Comparison of ENCODE assay signal across 10 cellular contexts in genomic region chr2:95492076-95492475, GRCh38. TPM values are rescaled to one million over a fixed set of nuclear protein-coding genes. Genes with fewer than 3 reads are reported as not detected.
"Had no signal": no experiment of that assay in that cellular context is flagged by ENCODE, and none has a peak within 500 bp of the region (broad histone marks: within the 10 kb centered on the region; RNA-seq: fewer than 3 reads in every experiment).

No MANE protein-coding gene starts in this region.

RNA-seq across cellular contexts. Expression of gene TRIM43B, which starts 7.5 kb away (rescaled TPM):
- total RNA-seq: activated B cell treated with CpG ODN at 0.5 μM for 24 hours; activated CD4-positive, alpha-beta memory T cell treated with anti-CD3 and anti-CD28 coated beads for 36 hours; activated naive CD4-positive, alpha-beta T cell treated with anti-CD3 and anti-CD28 coated beads for 36 hours; activated naive CD4-positive, alpha-beta T cell treated with anti-CD3 and anti-CD28 coated beads, Interleukin-2, amount 50 U/mL, for 72 hours; activated T-cell treated with anti-CD3 and anti-CD28 coated beads, Interleukin-2, amount 50 U/mL, for 4 hours; activated T-helper 1 cell treated with anti-CD3 and anti-CD28 coated beads, Interleukin-12 subunit alpha, Interleukin-12 subunit beta, Interleukin-2, Interleukin-4 antibody, amounts not matched to agents 30 ng/mL and 10 ng/mL and 1 ng/mL, durations not matched to agents 14 hours and 24 hours and 36 hours; adrenal gland; K562; MCF 10A; Right ventricle myocardium superior had no signal
- polyA plus RNA-seq: adrenal gland, K562 had no signal
